27 cellular contexts compared by ENCODE assay signal in the genomic region with DNA sequence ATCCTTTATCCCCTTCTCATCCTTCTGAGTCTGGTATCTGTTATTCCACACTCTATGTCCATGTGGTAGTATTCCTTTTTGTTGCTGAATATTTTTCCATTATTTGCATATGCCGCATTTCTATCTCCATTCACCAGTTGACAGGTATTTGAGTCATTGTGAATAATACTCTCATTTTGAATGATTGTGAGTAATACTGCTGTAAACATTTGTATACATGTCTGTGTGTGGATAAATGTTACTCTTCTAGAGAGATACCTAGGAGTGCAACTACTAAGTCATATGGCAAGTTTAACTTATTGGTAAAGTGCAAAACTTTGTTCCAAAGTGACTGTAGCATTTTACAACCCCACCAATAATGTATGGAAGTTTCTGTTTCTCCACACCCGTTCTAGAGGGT. TPM values are rescaled to one million over a fixed set of nuclear protein-coding genes. Genes with fewer than 3 reads are reported as not detected.
DNase-seq lines count a peak whose midpoint lies in the region; ATAC-seq and TF ChIP-seq lines count a peak whose summit lies in the region.
"Had no signal": no experiment of that assay in that cellular context is flagged by ENCODE, and none has a peak within 500 bp of the region (broad histone marks: within the 10 kb centered on the region; RNA-seq: fewer than 3 reads in every experiment).

No MANE protein-coding gene starts in this region.

- TF ChIP-seq CTCF in GM13977 (IDR thresholded peaks at IDR 0.05; ENCODE audit: extremely low read depth, insufficient read depth, missing control alignments) = no peak

- H3K27me3 Mint-ChIP-seq in activated CD8-positive, alpha-beta memory T cell treated with anti-CD3 and anti-CD28 coated beads, Interleukin-2, amount 10 ng/mL, durations not matched to agents 7 days and 5 days = no peaks in the 10 kb centered on the region
- H3K27me3 Mint-ChIP-seq: naive thymus-derived CD8-positive, alpha-beta T cell had no signal

- DNase-seq in activated CD8-positive, alpha-beta memory T cell treated with anti-CD3 and anti-CD28 coated beads, Interleukin-2, amount 10 ng/mL, durations not matched to agents 7 days and 5 days = no peak
- no peak for DNase-seq in activated CD8-positive, alpha-beta memory T cell treated with anti-CD3 and anti-CD28 coated beads, Interleukin-2, amount 50 U/mL, for 4 hours
- DNase-seq in GM13977 (ENCODE audit: low spot score) = peak; percentile 13
- peak; percentile 66 for DNase-seq in RKO (ENCODE audit: low spot score)
- DNase-seq in NCI-H2227 (lab: John Stamatoyannopoulos, UW; ENCODE audit: unreplicated experiment) = no peak
- no peak for DNase-seq in DMS53 (lab: John Stamatoyannopoulos, UW)
- no peak for DNase-seq in DMS153 (lab: John Stamatoyannopoulos, UW)
- DNase-seq: activated effector memory CD4-positive, alpha-beta T cell treated with anti-CD3 and anti-CD28 coated beads, Interleukin-2, amount 50 U/mL, for 16 hours; amniotic stem cell; colonic mucosa; DMS79; effector memory CD4-positive, alpha-beta T cell; gastrocnemius medialis; H9; hippocampal formation; immature natural killer cell; naive thymus-derived CD8-positive, alpha-beta T cell; NCI-H2081 treated with DMSO at 0.1 percent for 48 hours; NCI-H446; SHP77; small intestine; stimulated activated CD4-positive, alpha-beta T cell treated with anti-CD3 and anti-CD28 coated beads, Interleukin-2, amount 100 ng/mL, for 24 hours; T-helper 9 cell had no signal

- in situ Hi-C loops in GM13977 (cut with MboI; ENCODE audit: low pct_unique_long_range_greater_than_20kb, low sequenced_read_pairs, unreplicated experiment) = no loop called here

- ATAC-seq in activated CD8-positive, alpha-beta memory T cell treated with anti-CD3 and anti-CD28 coated beads, Interleukin-2, amount 10 ng/mL, durations not matched to agents 7 days and 5 days = peak; percentile 64
- ATAC-seq in esophagus mucosa = peak; percentile 64
- ATAC-seq: gastrocnemius medialis; left lobe of liver; naive thymus-derived CD8-positive, alpha-beta T cell; WTC11 had no signal

- CTCF ChIA-PET in activated CD8-positive, alpha-beta memory T cell treated with anti-CD3 and anti-CD28 coated beads, Interleukin-2, amount 10 ng/mL, durations not matched to agents 7 days and 5 days (lab: Charles Lee) = no interaction called here

- H3K36me3 Mint-ChIP-seq in activated CD8-positive, alpha-beta memory T cell treated with anti-CD3 and anti-CD28 coated beads, Interleukin-2, amount 10 ng/mL, durations not matched to agents 7 days and 5 days = peaks cover 59% of the 10 kb centered on the region
- H3K36me3 Mint-ChIP-seq: WTC11 had no signal

- peaks cover 19% of the 10 kb centered on the region for H3K4me1 Mint-ChIP-seq in activated CD8-positive, alpha-beta memory T cell treated with anti-CD3 and anti-CD28 coated beads, Interleukin-2, amount 10 ng/mL, durations not matched to agents 7 days and 5 days
- H3K4me1 Mint-ChIP-seq: mesothelial cell of epicardium had no signal

- H3K4me3 Mint-ChIP-seq in activated CD8-positive, alpha-beta memory T cell treated with anti-CD3 and anti-CD28 coated beads, Interleukin-2, amount 10 ng/mL, durations not matched to agents 7 days and 5 days = no peak overlapping the region
- H3K4me3 Mint-ChIP-seq: H9, immature natural killer cell, mesothelial cell of epicardium, WTC11 had no signal

- peaks cover 23% of the 10 kb centered on the region for H3K9me3 Mint-ChIP-seq in activated CD8-positive, alpha-beta memory T cell treated with anti-CD3 and anti-CD28 coated beads, Interleukin-2, amount 10 ng/mL, durations not matched to agents 7 days and 5 days (ENCODE audit: low read depth)

- no peak overlapping the region for H3K27ac Mint-ChIP-seq in activated CD8-positive, alpha-beta memory T cell treated with anti-CD3 and anti-CD28 coated beads, Interleukin-2, amount 10 ng/mL, durations not matched to agents 7 days and 5 days
- H3K27ac Mint-ChIP-seq: H9, immature natural killer cell, mesothelial cell of epicardium, WTC11 had no signal

RNA-seq across cellular contexts. Expression of a gene that starts 15.6 kb away (rescaled TPM):
- 10 to 100 TPM; 18.4 to 22.6 TPM for total RNA-seq in activated CD8-positive, alpha-beta memory T cell treated with anti-CD3 and anti-CD28 coated beads, Interleukin-2, amount 10 ng/mL, durations not matched to agents 7 days and 5 days
- 14.1 TPM for total RNA-seq in esophagus mucosa

Comparison
In these comparisons a context has a peak if more than half of its experiments do, and no peak if none do; other contexts are left out.
1. DNase-seq: peak in GM13977 (single experiment) and RKO (single experiment); none in activated CD8-positive, alpha-beta memory T cell treated with anti-CD3 and anti-CD28 coated beads, Interleukin-2, amount 10 ng/mL, durations not matched to agents 7 days and 5 days (single experiment), activated CD8-positive, alpha-beta memory T cell treated with anti-CD3 and anti-CD28 coated beads, Interleukin-2, amount 50 U/mL, for 4 hours (single experiment), NCI-H2227 (single experiment), DMS53 (single experiment) and DMS153 (single experiment).